Comparison of ENCODE assay signal across 9 cellular contexts in genomic region chr2:232781765-232782164, GRCh38. TPM values are rescaled to one million over a fixed set of nuclear protein-coding genes. Genes with fewer than 3 reads are reported as not detected.
DNase-seq lines count a peak whose midpoint lies in the region; ATAC-seq and TF ChIP-seq lines count a peak whose summit lies in the region.
"Had no signal": no experiment of that assay in that cellular context is flagged by ENCODE, and none has a peak within 500 bp of the region (broad histone marks: within the 10 kb centered on the region; RNA-seq: fewer than 3 reads in every experiment).

No MANE protein-coding gene starts in this region.

- H3K36me3 Mint-ChIP-seq in CD4-positive, CD25-positive, alpha-beta regulatory T cell, result peaks cover 23% of the 10 kb centered on the region

- H3K27me3 ChIP-seq in CD4-positive, CD25-positive, alpha-beta regulatory T cell (ENCODE audit: control insufficient read depth, insufficient read depth, low read length), result no peaks in the 10 kb centered on the region
- no peaks in the 10 kb centered on the region for H3K27me3 ChIP-seq in left ventricle myocardium inferior (ENCODE audit: low read depth)

- H3K4me1 Mint-ChIP-seq in CD4-positive, CD25-positive, alpha-beta regulatory T cell, result peaks cover 5 to 20% (median 12%) of the 10 kb centered on the region in 4 donors

- peak overlapping the region; percentile 65 for H3K27ac ChIP-seq in CD4-positive, CD25-positive, alpha-beta regulatory T cell (ENCODE audit: insufficient read depth, low read length, poor library complexity, severe bottlenecking)
- no peak overlapping the region for H3K27ac ChIP-seq in left ventricle myocardium inferior (replicated peaks)

- peaks cover 16% of the 10 kb centered on the region for H3K36me3 ChIP-seq in CD4-positive, CD25-positive, alpha-beta regulatory T cell (ENCODE audit: control insufficient read depth, insufficient read depth, low read length)
- peaks cover 26% of the 10 kb centered on the region for H3K36me3 ChIP-seq in left ventricle myocardium inferior

- intact Hi-C loops in left ventricle myocardium inferior (cut with micrococcal nuclease), result no loop called here

- peak in 2 of 3 donors; percentile 4 to 55 for DNase-seq in CD4-positive, CD25-positive, alpha-beta regulatory T cell
- DNase-seq in GM19240 (ENCODE audit: insufficient read length, low spot score), result peak; percentile 11
- peak; percentile 18 for DNase-seq in activated naive CD4-positive, alpha-beta T cell treated with anti-CD3 and anti-CD28 coated beads, Interleukin-2, amount 50 U/mL, for 16 hours
- DNase-seq in non-pigmented ciliary epithelial cell (ENCODE audit: low read depth), result peak; percentile 50
- no peak for DNase-seq in left ventricle myocardium inferior
- DNase-seq in NCI-H1092 treated with DMSO at 0.1 percent for 48 hours (lab: John Stamatoyannopoulos, UW), result no peak
- no peak for DNase-seq in SKM-1 treated with dmso at 0.1 percent for 144 hours (lab: John Stamatoyannopoulos, UW; ENCODE audit: unreplicated experiment)
- DNase-seq: left cardiac atrium had no signal

- TF ChIP-seq CTCF in left ventricle myocardium inferior (IDR thresholded peaks at IDR 0.05; ENCODE audit: borderline replicate concordance), result no peak

- no peak overlapping the region for H3K4me3 ChIP-seq in CD4-positive, CD25-positive, alpha-beta regulatory T cell (ENCODE audit: low read depth, low read length)
- H3K4me3 ChIP-seq in left ventricle myocardium inferior, result no peak overlapping the region

- H3K9me3 ChIP-seq in CD4-positive, CD25-positive, alpha-beta regulatory T cell (ENCODE audit: control insufficient read depth in 2 of 2, low read length in 2 of 2), result no peaks in the 10 kb centered on the region
- H3K9me3 ChIP-seq in left ventricle myocardium inferior (replicated peaks), result no peaks in the 10 kb centered on the region

- H3K4me3 Mint-ChIP-seq in CD4-positive, CD25-positive, alpha-beta regulatory T cell, result no peak overlapping the region

- no peaks in the 10 kb centered on the region for H3K9me3 Mint-ChIP-seq in CD4-positive, CD25-positive, alpha-beta regulatory T cell

- ATAC-seq in CD4-positive, CD25-positive, alpha-beta regulatory T cell (ENCODE audit: low read depth in 2 of 2), result peak; percentile 80 to 81
- peak; percentile 96 for ATAC-seq in HG03442 (IDR thresholded peaks at IDR 0.05; ENCODE audit: unreplicated experiment)

- peak overlapping the region in 2 of 3 donors; percentile 20 to 70 for H3K27ac Mint-ChIP-seq in CD4-positive, CD25-positive, alpha-beta regulatory T cell

- no peaks in the 10 kb centered on the region for H3K27me3 Mint-ChIP-seq in CD4-positive, CD25-positive, alpha-beta regulatory T cell

- H3K4me1 ChIP-seq in CD4-positive, CD25-positive, alpha-beta regulatory T cell (ENCODE audit: control insufficient read depth, insufficient read depth, low read length, poor library complexity, severe bottlenecking), result no peaks in the 10 kb centered on the region
- H3K4me1 ChIP-seq in left ventricle myocardium inferior, result peaks cover 7% of the 10 kb centered on the region

RNA-seq across cellular contexts. Expression of gene KCNJ13, which starts 5.4 kb away (rescaled TPM):
- total RNA-seq in CD4-positive, CD25-positive, alpha-beta regulatory T cell, result not detected
- polyA plus RNA-seq in CD4-positive, CD25-positive, alpha-beta regulatory T cell, result under 1 TPM in 3 of 4 donors, not detected in 1; 0.25 to 0.30 (median 0.26) TPM
- total RNA-seq in left ventricle myocardium inferior, result not detected
- total RNA-seq: left cardiac atrium had no signal

Comparison
In these comparisons a context has a peak if more than half of its experiments do, and no peak if none do; other contexts are left out.
1. DNase-seq: peak in CD4-positive, CD25-positive, alpha-beta regulatory T cell (2 of 3), GM19240 (single experiment), activated naive CD4-positive, alpha-beta T cell treated with anti-CD3 and anti-CD28 coated beads, Interleukin-2, amount 50 U/mL, for 16 hours (single experiment) and non-pigmented ciliary epithelial cell (single experiment); none in left ventricle myocardium inferior (single experiment), NCI-H1092 treated with DMSO at 0.1 percent for 48 hours (single experiment) and SKM-1 treated with dmso at 0.1 percent for 144 hours (single experiment).